17 cellular contexts compared by ENCODE assay signal in genomic region chr11:89604281-89604680, GRCh38.
DNase-seq lines count a peak whose midpoint lies in the region; ATAC-seq, FAIRE-seq and TF ChIP-seq lines count a peak whose summit lies in the region.
"Had no signal": no experiment of that assay in that cellular context is flagged by ENCODE, and none has a peak within 500 bp of the region (broad histone marks: within the 10 kb centered on the region; RNA-seq: fewer than 3 reads in every experiment).

No MANE protein-coding gene starts in this region.

- no peak for TF ChIP-seq EP300 in sigmoid colon (IDR thresholded peaks at IDR 0.05)

- H3K4me1 Mint-ChIP-seq in astrocyte (ENCODE audit: low read depth, unreplicated experiment) = peaks cover 5% of the 10 kb centered on the region

- DNase-seq in cardiac muscle cell (ENCODE audit: low read depth in 1 of 2, low spot score in 1 of 2) (peak in 1 of 2 donors; percentile 49), heart left ventricle (no peak), astrocyte (ENCODE audit: low read depth) (no peak), mesenchymal stem cell (peak; percentile 39), SKM-1 (lab: John Stamatoyannopoulos, UW; ENCODE audit: unreplicated experiment) (no peak), sigmoid colon (no peak), NCI-H774 (lab: John Stamatoyannopoulos, UW) (no peak), mucosa of gallbladder (ENCODE audit: low spot score) (no peak)
- DNase-seq: AML-193; Caco-2; CD4-positive, alpha-beta T cell; GDM1 had no signal

- no peak for ATAC-seq in heart left ventricle
- ATAC-seq: A549 had no signal

- no peaks in the 10 kb centered on the region for H3K79me2 ChIP-seq in astrocyte (ENCODE audit: insufficient read depth, low read length)

- H3K9me3 ChIP-seq in cardiac muscle cell (ENCODE audit: low read depth) (no peaks in the 10 kb centered on the region), heart left ventricle (peaks cover 0 to 13% (median 2%) of the 10 kb centered on the region in 12 donors), astrocyte (ENCODE audit: insufficient read depth, low read depth, low read length) (no peaks in the 10 kb centered on the region), mesenchymal stem cell (ENCODE audit: control insufficient read depth, low read length) (peaks cover 6% of the 10 kb centered on the region), sigmoid colon (no peaks in the 10 kb centered on the region)
- H3K9me3 ChIP-seq: HAP-1 had no signal

- H2BK12ac ChIP-seq in mesenchymal stem cell (ENCODE audit: low read length in 2 of 2) = no peak overlapping the region

- intact Hi-C loops in heart left ventricle (cut with DNase I) (no loop called here), sigmoid colon (cut with DNase I) (no loop called here)

- no peak overlapping the region for H2BK120ac ChIP-seq in mesenchymal stem cell (ENCODE audit: low read depth, low read length)

- H3K4me3 Mint-ChIP-seq in astrocyte (ENCODE audit: unreplicated experiment) = no peak overlapping the region
- H3K4me3 Mint-ChIP-seq: CD4-positive, alpha-beta T cell had no signal

- H3K36me3 ChIP-seq in cardiac muscle cell (no peaks in the 10 kb centered on the region), heart left ventricle (no peaks in the 10 kb centered on the region), astrocyte (ENCODE audit: insufficient read depth, low read length) (no peaks in the 10 kb centered on the region), mesenchymal stem cell (ENCODE audit: control insufficient read depth in 1 of 2, insufficient read depth in 2 of 2, low read depth in 1 of 2, low read length in 2 of 2) (no peaks in the 10 kb centered on the region), sigmoid colon (no peaks in the 10 kb centered on the region)
- H3K36me3 ChIP-seq: HAP-1 had no signal

- peak overlapping the region; percentile 26 for H3K27ac ChIP-seq in cardiac muscle cell
- no peak overlapping the region for H3K27ac ChIP-seq in heart left ventricle
- H3K27ac ChIP-seq in astrocyte (ENCODE audit: low read depth, low read length) = no peak overlapping the region
- H3K27ac ChIP-seq in mesenchymal stem cell (ENCODE audit: low read length, poor library complexity, severe bottlenecking) = no peak overlapping the region
- H3K27ac ChIP-seq in sigmoid colon = no peak overlapping the region
- H3K27ac ChIP-seq: 22Rv1, A549, C4-2B had no signal

- TF ChIP-seq POLR2A in heart left ventricle (IDR thresholded peaks at IDR 0.05) (no peak), sigmoid colon (IDR thresholded peaks at IDR 0.05) (no peak)

- H3K27me3 ChIP-seq in cardiac muscle cell (no peaks in the 10 kb centered on the region), heart left ventricle (no peaks in the 10 kb centered on the region), astrocyte (ENCODE audit: insufficient read depth, low read length) (no peaks in the 10 kb centered on the region), mesenchymal stem cell (ENCODE audit: control insufficient read depth in 1 of 2, insufficient read depth in 1 of 2, low read length in 2 of 2) (no peaks in the 10 kb centered on the region), sigmoid colon (no peaks in the 10 kb centered on the region)

- TF ChIP-seq CTCF in cardiac muscle cell (IDR thresholded peaks at IDR 0.05; ENCODE audit: low read depth, low read length) (no peak), heart left ventricle (IDR thresholded peaks at IDR 0.05) (no peak), astrocyte (IDR thresholded peaks at IDR 0.05; ENCODE audit: insufficient read depth, low read depth, low read length) (no peak), sigmoid colon (IDR thresholded peaks at IDR 0.05) (no peak)

- H4K91ac ChIP-seq in mesenchymal stem cell (ENCODE audit: low read length) = no peak overlapping the region

- H4K8ac ChIP-seq in mesenchymal stem cell (ENCODE audit: low read length) = no peak overlapping the region

- H3K9ac ChIP-seq in astrocyte (ENCODE audit: low read length) = no peak overlapping the region
- no peak overlapping the region for H3K9ac ChIP-seq in mesenchymal stem cell (ENCODE audit: low read length)

- H2AK5ac ChIP-seq in mesenchymal stem cell (ENCODE audit: low read length, severe bottlenecking) = no peak overlapping the region

- H3K4me1 ChIP-seq in cardiac muscle cell (ENCODE audit: low read depth) = no peaks in the 10 kb centered on the region
- H3K4me1 ChIP-seq in heart left ventricle = peaks cover 0 to 3% (median 0%) of the 10 kb centered on the region in 12 donors
- H3K4me1 ChIP-seq in astrocyte (ENCODE audit: insufficient read depth, low read length) = peaks cover 6% of the 10 kb centered on the region
- H3K4me1 ChIP-seq in mesenchymal stem cell (ENCODE audit: control insufficient read depth, insufficient read depth, low read depth, low read length) = no peaks in the 10 kb centered on the region
- peaks cover 0 to 10% (median 2%) of the 10 kb centered on the region in 4 donors for H3K4me1 ChIP-seq in sigmoid colon
- H3K4me1 ChIP-seq: A549, HAP-1 had no signal

- no peaks in the 10 kb centered on the region for H3K27me3 Mint-ChIP-seq in astrocyte (ENCODE audit: low read depth, unreplicated experiment)
- H3K27me3 Mint-ChIP-seq: CD4-positive, alpha-beta T cell had no signal

- peak; percentile 77 for FAIRE-seq in astrocyte (lab: Jason Lieb, UNC)
- FAIRE-seq: H1 had no signal

- no peak overlapping the region for H3K23ac ChIP-seq in mesenchymal stem cell (ENCODE audit: low read length in 2 of 2)

- H4K20me1 ChIP-seq in astrocyte (ENCODE audit: insufficient read depth, low read length) = no peaks in the 10 kb centered on the region

- no peak overlapping the region for H2BK5ac ChIP-seq in mesenchymal stem cell (ENCODE audit: low read depth, low read length, poor library complexity, severe bottlenecking)

- H3K4ac ChIP-seq in mesenchymal stem cell (ENCODE audit: low read depth in 1 of 2, low read length in 2 of 2) = no peak overlapping the region

- no peaks in the 10 kb centered on the region for H3K36me3 Mint-ChIP-seq in astrocyte (ENCODE audit: low read depth, unreplicated experiment)

- H3K4me2 ChIP-seq in astrocyte (ENCODE audit: low read length) (no peak overlapping the region), mesenchymal stem cell (ENCODE audit: low read length, poor library complexity, severe bottlenecking) (no peak overlapping the region)
- H3K4me2 ChIP-seq: A549 had no signal

- no peak overlapping the region for H3K14ac ChIP-seq in mesenchymal stem cell (ENCODE audit: low read length in 2 of 2)

- H3K9me3 Mint-ChIP-seq in astrocyte (ENCODE audit: unreplicated experiment) = peaks cover 5% of the 10 kb centered on the region

- H3K18ac ChIP-seq in mesenchymal stem cell (ENCODE audit: low read depth in 1 of 2, low read length in 2 of 2) = no peak overlapping the region

- H3K79me1 ChIP-seq in mesenchymal stem cell (replicated peaks; ENCODE audit: low read length, poor library complexity, severe bottlenecking) = no peaks in the 10 kb centered on the region

- no peak overlapping the region for H2AFZ ChIP-seq in astrocyte (ENCODE audit: low read depth, low read length)
- H2AFZ ChIP-seq in mesenchymal stem cell (ENCODE audit: low read depth, low read length) = no peak overlapping the region

- WGBS in heart left ventricle, 4 donors = 45 to 56% (median 47%) methylated on average over 4 of the region's 4 CpGs
- 28% methylated on average over 3 of the region's 4 CpGs for WGBS in mesenchymal stem cell
- 85 to 91% methylated on average over 4 of the region's 4 CpGs for WGBS in sigmoid colon, 2 donors

- no peak overlapping the region for H3K4me3 ChIP-seq in cardiac muscle cell
- no peak overlapping the region for H3K4me3 ChIP-seq in heart left ventricle
- H3K4me3 ChIP-seq in astrocyte (ENCODE audit: insufficient read depth, low read depth, low read length) = no peak overlapping the region
- no peak overlapping the region for H3K4me3 ChIP-seq in mesenchymal stem cell (ENCODE audit: insufficient read depth in 1 of 2, low read depth in 1 of 2, low read length in 2 of 2)
- no peak overlapping the region for H3K4me3 ChIP-seq in sigmoid colon
- H3K4me3 ChIP-seq: A549, HAP-1 had no signal

- no peak overlapping the region for H3K27ac Mint-ChIP-seq in astrocyte (ENCODE audit: unreplicated experiment)
- H3K27ac Mint-ChIP-seq: CD4-positive, alpha-beta T cell had no signal

- no peak overlapping the region for H2BK15ac ChIP-seq in mesenchymal stem cell (ENCODE audit: low read depth, poor library complexity, severe bottlenecking)
